8 cellular contexts compared by ENCODE assay signal in genomic region chr20:53914091-53914860, GRCh38.
DNase-seq lines count a peak whose midpoint lies in the region; FAIRE-seq and TF ChIP-seq lines count a peak whose summit lies in the region.

No MANE protein-coding gene starts in this region.

- H3K36me3 ChIP-seq in SJCRH30, result no peaks in the 10 kb centered on the region
- no peaks in the 10 kb centered on the region for H3K36me3 ChIP-seq in sigmoid colon

- WGBS in sigmoid colon, 2 donors, result 25 to 41% methylated on average over 9 of the region's 9 CpGs

- peaks cover 31% of the 10 kb centered on the region for H3K4me1 ChIP-seq in SJCRH30
- H3K4me1 ChIP-seq in sigmoid colon, result peaks cover 0 to 38% (median 33%) of the 10 kb centered on the region in 4 donors

- TF ChIP-seq CTCF in sigmoid colon (IDR thresholded peaks at IDR 0.05), result no peak

- H3K27ac ChIP-seq in SJCRH30, result peak overlapping the region; percentile 87
- peak overlapping the region; percentile 79 to 87 (median 80) for H3K27ac ChIP-seq in sigmoid colon

- H3K27me3 ChIP-seq in SJCRH30 (no peaks in the 10 kb centered on the region), sigmoid colon (no peaks in the 10 kb centered on the region)

- peak; percentile 18 for FAIRE-seq in GM19239 (lab: Jason Lieb, UNC)

- H3K9me3 ChIP-seq in SJCRH30 (replicated peaks) (no peaks in the 10 kb centered on the region), sigmoid colon (no peaks in the 10 kb centered on the region)

- no peak for TF ChIP-seq POLR2A in sigmoid colon (IDR thresholded peaks at IDR 0.05)

- H3K4me3 ChIP-seq in SJCRH30 (peak overlapping the region; percentile 68), sigmoid colon (peak overlapping the region in 1 of 4 donors; percentile 58)

- no peak for TF ChIP-seq EP300 in sigmoid colon (IDR thresholded peaks at IDR 0.05)

- DNase-seq in GM19239 (ENCODE audit: insufficient read length, low spot score) (no peak), SJCRH30 (peak; percentile 75 to 92), fibroblast of gingiva (ENCODE audit: low read depth) (peak; percentile 26), sigmoid colon (no peak), NCI-H2196 treated with DMSO at 0.1 percent for 48 hours (lab: John Stamatoyannopoulos, UW; ENCODE audit: unreplicated experiment) (no peak), GDM1 (lab: John Stamatoyannopoulos, UW) (no peak), NOMO-1 treated with dmso at 0.1 percent for 144 hours (lab: John Stamatoyannopoulos, UW; ENCODE audit: unreplicated experiment) (no peak)
- DNase-seq in effector CD4-positive, alpha-beta T cell, result no peak

- intact Hi-C loops in sigmoid colon (cut with DNase I), result loop anchor here (10.0 kb wide), 1 partner anchor 291 kb away; the partner anchor contains the start of gene PFDN4

Comparison
In these comparisons a context has a peak if more than half of its experiments do, and no peak if none do; other contexts are left out.
1. DNase-seq: peak in SJCRH30 (2 of 2) and fibroblast of gingiva (single experiment); none in GM19239 (single experiment), sigmoid colon (single experiment), NCI-H2196 treated with DMSO at 0.1 percent for 48 hours (single experiment), effector CD4-positive, alpha-beta T cell (single experiment), GDM1 (single experiment) and NOMO-1 treated with dmso at 0.1 percent for 144 hours (single experiment).